ENCODE assay signal across 14 cellular contexts in genomic region chr11:116782728-116783127, GRCh38. TPM values are rescaled to one million over a fixed set of nuclear protein-coding genes. Genes with fewer than 3 reads are reported as not detected.
DNase-seq lines count a peak whose midpoint lies in the region; ATAC-seq and TF ChIP-seq lines count a peak whose summit lies in the region.
"Had no signal": no experiment of that assay in that cellular context is flagged by ENCODE, and none has a peak within 500 bp of the region (broad histone marks: within the 10 kb centered on the region; RNA-seq: fewer than 3 reads in every experiment).

No MANE protein-coding gene starts in this region.

- H3K9me3 ChIP-seq in mucosa of descending colon, result no peaks in the 10 kb centered on the region
- H3K9me3 ChIP-seq: lower lobe of right lung, transverse colon had no signal

- intact Hi-C loops in mucosa of descending colon (cut with DNase I, micrococcal nuclease), result no loop called here

- H3K27ac Mint-ChIP-seq in activated naive CD8-positive, alpha-beta T cell treated with anti-CD3 and anti-CD28 coated beads for 36 hours, result peak overlapping the region; percentile 55

- H3K36me3 Mint-ChIP-seq in activated naive CD8-positive, alpha-beta T cell treated with anti-CD3 and anti-CD28 coated beads for 36 hours, result peaks cover 58% of the 10 kb centered on the region

- peaks cover 67% of the 10 kb centered on the region for H3K4me1 Mint-ChIP-seq in activated naive CD8-positive, alpha-beta T cell treated with anti-CD3 and anti-CD28 coated beads for 36 hours

- peak; percentile 49 for ATAC-seq in HG02798 (IDR thresholded peaks at IDR 0.05; ENCODE audit: poor library complexity, unreplicated experiment)
- ATAC-seq in HG02884 (IDR thresholded peaks at IDR 0.05; ENCODE audit: unreplicated experiment), result no peak
- no peak for ATAC-seq in GM21526 (IDR thresholded peaks at IDR 0.05; ENCODE audit: low FRiP score, unreplicated experiment)
- ATAC-seq in mucosa of descending colon, result no peak
- ATAC-seq: lower lobe of right lung had no signal

- no peak for TF ChIP-seq CTCF in mucosa of descending colon (IDR thresholded peaks at IDR 0.05)

- H3K4me3 Mint-ChIP-seq in activated naive CD8-positive, alpha-beta T cell treated with anti-CD3 and anti-CD28 coated beads for 36 hours, result no peak overlapping the region

- DNase-seq in Daoy (ENCODE audit: low read depth) (peak; percentile 39), islet precursor cell (peak; percentile 60), mucosa of descending colon (no peak)
- DNase-seq in activated naive CD8-positive, alpha-beta T cell treated with anti-CD3 and anti-CD28 coated beads for 36 hours, result no peak
- DNase-seq: Calu3, caudate nucleus, lower lobe of right lung, NCI-H187 treated with DMSO at 0.1 percent for 48 hours, nucleus accumbens, transverse colon had no signal

- no peaks in the 10 kb centered on the region for H3K27me3 Mint-ChIP-seq in activated naive CD8-positive, alpha-beta T cell treated with anti-CD3 and anti-CD28 coated beads for 36 hours

- no peak overlapping the region for H3K4me3 ChIP-seq in mucosa of descending colon
- H3K4me3 ChIP-seq: lower lobe of right lung, transverse colon had no signal

- peaks cover 7% of the 10 kb centered on the region for H3K4me1 ChIP-seq in mucosa of descending colon (ENCODE audit: low read depth)

- peaks cover 6% of the 10 kb centered on the region for H3K36me3 ChIP-seq in mucosa of descending colon (ENCODE audit: low read depth)

- H3K9me3 Mint-ChIP-seq in activated naive CD8-positive, alpha-beta T cell treated with anti-CD3 and anti-CD28 coated beads for 36 hours, result no peaks in the 10 kb centered on the region

RNA-seq across cellular contexts. Expression of gene ZPR1, which starts 5.1 kb away (rescaled TPM):
- total RNA-seq in Daoy (2014; rRNA removed; shearing (Covaris generic)), result 84.1 and 122 TPM in 2 replicates
- total RNA-seq in activated naive CD8-positive, alpha-beta T cell treated with anti-CD3 and anti-CD28 coated beads for 36 hours, result 100 to 1,000 TPM; 100 to 101 TPM
- 10 to 100 TPM; 28.5 to 34.6 (median 33.4) TPM for total RNA-seq in mucosa of descending colon

RNA-seq across cellular contexts. Expression of gene APOA5, which starts 9.0 kb away (rescaled TPM):
- total RNA-seq in Daoy (2014; rRNA removed; shearing (Covaris generic)), result not detected in 2 replicates
- not detected for total RNA-seq in activated naive CD8-positive, alpha-beta T cell treated with anti-CD3 and anti-CD28 coated beads for 36 hours
- not detected for total RNA-seq in mucosa of descending colon
- total RNA-seq: Calu3, SK-MEL-5, transverse colon had no signal

RNA-seq across cellular contexts. Expression of gene BUD13, which starts 9.9 kb away (rescaled TPM):
- 23.2 and 31.8 TPM in 2 replicates for total RNA-seq in Daoy (2014; rRNA removed; shearing (Covaris generic))
- 10 to 100 TPM; 33.4 to 37.0 TPM for total RNA-seq in activated naive CD8-positive, alpha-beta T cell treated with anti-CD3 and anti-CD28 coated beads for 36 hours
- 10 to 100 TPM; 15.6 to 18.9 (median 15.6) TPM for total RNA-seq in mucosa of descending colon

RNA-seq across cellular contexts. Expression of gene APOA4, which starts 40.4 kb away (rescaled TPM):
- not detected in 2 replicates for total RNA-seq in Daoy (2014; rRNA removed; shearing (Covaris generic))
- not detected for total RNA-seq in activated naive CD8-positive, alpha-beta T cell treated with anti-CD3 and anti-CD28 coated beads for 36 hours
- total RNA-seq in mucosa of descending colon, result not detected
- total RNA-seq: Calu3, lower lobe of right lung, SK-MEL-5, transverse colon had no signal

RNA-seq across cellular contexts. Expression of gene APOC3, which starts 47.0 kb away (rescaled TPM):
- total RNA-seq in Daoy (2014; rRNA removed; shearing (Covaris generic)), result not detected in 2 replicates
- not detected for total RNA-seq in activated naive CD8-positive, alpha-beta T cell treated with anti-CD3 and anti-CD28 coated beads for 36 hours
- total RNA-seq in mucosa of descending colon, result under 1 TPM in 1 of 3 donors, not detected in 2; 0.60 TPM
- total RNA-seq: Calu3, lower lobe of right lung, SK-MEL-5 had no signal

Comparison
In these comparisons a context has a peak if more than half of its experiments do, and no peak if none do; other contexts are left out.
1. DNase-seq: peak in Daoy (single experiment) and islet precursor cell (single experiment); none in activated naive CD8-positive, alpha-beta T cell treated with anti-CD3 and anti-CD28 coated beads for 36 hours (single experiment) and mucosa of descending colon (0 of 3).